Comparison of ENCODE assay signal across 1 cellular context in genomic region chr1:30730351-30731108, GRCh38.
TF ChIP-seq lines count a peak whose summit lies in the region.

No MANE protein-coding gene starts in this region.

TF ChIP-seq in GM12878, 131 proteins besides CTCF, POLR2A, EP300 and RAD21:
- TF ChIP-seq BHLHE40 (IDR thresholded peaks at IDR 0.05; ENCODE audit: borderline replicate concordance in 1 of 2, low read depth in 2 of 2, low read length in 1 of 2), result 0 out of 4 replicates have a peak, but pooled peaks of 1 of the 2 experiments have one; percentile 23
- peak; percentile 67 for TF ChIP-seq GATAD2B (conservative IDR thresholded peaks at IDR 0.05; ENCODE audit: low read depth)
- no peak for TF ChIP-seq SIN3A (IDR thresholded peaks at IDR 0.05; ENCODE audit: low read depth, low read length)
- TF ChIP-seq SPI1 (IDR thresholded peaks at IDR 0.05; ENCODE audit: borderline replicate concordance, insufficient read depth, low read depth, low read length), result 0 out of 2 replicates have a peak, but pooled peaks have one; percentile 16
- no peak for TF ChIP-seq USF2 (IDR thresholded peaks at IDR 0.05; ENCODE audit: borderline replicate concordance, low read depth, low read length)
- TF ChIP-seq TCF3 (IDR thresholded peaks at IDR 0.05; ENCODE audit: borderline replicate concordance, insufficient read depth, low read depth, low read length), result peak; percentile 89
- no peak for TF ChIP-seq MYB (IDR thresholded peaks at IDR 0.05; ENCODE audit: borderline replicate concordance, low read depth, low read length)
- TF ChIP-seq MTA3 (IDR thresholded peaks at IDR 0.05; ENCODE audit: borderline replicate concordance, low read length), result 0 out of 2 replicates have a peak, but pooled peaks have one; percentile 6
- peak in 1 of 2 experiments; percentile 62; a peak in 1 of 4 replicates for TF ChIP-seq ETV6 (conservative IDR thresholded peaks at IDR 0.05 in 1 of 2, IDR thresholded peaks at IDR 0.05 in 1 of 2; ENCODE audit: borderline replicate concordance in 1 of 2, low read depth in 1 of 2)
- peak; percentile 47 to 65; a peak in 2 of 4 replicates for TF ChIP-seq IKZF2 (IDR thresholded peaks at IDR 0.05)
- TF ChIP-seq NR2F1 (conservative IDR thresholded peaks at IDR 0.05), result 0 out of 2 replicates have a peak, but pooled peaks have one; percentile 20
- peak; percentile 84 for TF ChIP-seq IKZF1 (conservative IDR thresholded peaks at IDR 0.05)
- TF ChIP-seq TCF12 (IDR thresholded peaks at IDR 0.05; ENCODE audit: low read depth, low read length), result peak; percentile 87
- TF ChIP-seq EED (IDR thresholded peaks at IDR 0.05; ENCODE audit: low read depth), result peak; percentile 43; the same call in 1 of the 2 replicates
- 0 out of 2 replicates have a peak, but pooled peaks have one; percentile 23 for TF ChIP-seq ZBTB33 (IDR thresholded peaks at IDR 0.05)
- no peak for TF ChIP-seq MAX (IDR thresholded peaks at IDR 0.05; ENCODE audit: low read depth, low read length)
- no peak for TF ChIP-seq HSF1 (IDR thresholded peaks at IDR 0.05; ENCODE audit: low read depth, low read length)
- TF ChIP-seq PAX5 (IDR thresholded peaks at IDR 0.05; ENCODE audit: borderline replicate concordance, low read depth, low read length), result peak; percentile 98
- TF ChIP-seq MTA2 (IDR thresholded peaks at IDR 0.05; ENCODE audit: low read depth), result 0 out of 2 replicates have a peak, but pooled peaks have one; percentile 24
- peak; percentile 82; the same call in 1 of the 2 replicates for TF ChIP-seq DPF2 (IDR thresholded peaks at IDR 0.05)
- peak; percentile 16 for TF ChIP-seq SP1 (IDR thresholded peaks at IDR 0.05; ENCODE audit: low read depth, low read length)
- no peak for TF ChIP-seq JUND (IDR thresholded peaks at IDR 0.05; ENCODE audit: low read depth, low read length)
- peak; percentile 58 for TF ChIP-seq RUNX3 (IDR thresholded peaks at IDR 0.05; ENCODE audit: low read length)
- no peak for TF ChIP-seq POLR2AphosphoS5 (IDR thresholded peaks at IDR 0.05; ENCODE audit: low read length)
